8 cellular contexts compared by ENCODE assay signal in the genomic region with DNA sequence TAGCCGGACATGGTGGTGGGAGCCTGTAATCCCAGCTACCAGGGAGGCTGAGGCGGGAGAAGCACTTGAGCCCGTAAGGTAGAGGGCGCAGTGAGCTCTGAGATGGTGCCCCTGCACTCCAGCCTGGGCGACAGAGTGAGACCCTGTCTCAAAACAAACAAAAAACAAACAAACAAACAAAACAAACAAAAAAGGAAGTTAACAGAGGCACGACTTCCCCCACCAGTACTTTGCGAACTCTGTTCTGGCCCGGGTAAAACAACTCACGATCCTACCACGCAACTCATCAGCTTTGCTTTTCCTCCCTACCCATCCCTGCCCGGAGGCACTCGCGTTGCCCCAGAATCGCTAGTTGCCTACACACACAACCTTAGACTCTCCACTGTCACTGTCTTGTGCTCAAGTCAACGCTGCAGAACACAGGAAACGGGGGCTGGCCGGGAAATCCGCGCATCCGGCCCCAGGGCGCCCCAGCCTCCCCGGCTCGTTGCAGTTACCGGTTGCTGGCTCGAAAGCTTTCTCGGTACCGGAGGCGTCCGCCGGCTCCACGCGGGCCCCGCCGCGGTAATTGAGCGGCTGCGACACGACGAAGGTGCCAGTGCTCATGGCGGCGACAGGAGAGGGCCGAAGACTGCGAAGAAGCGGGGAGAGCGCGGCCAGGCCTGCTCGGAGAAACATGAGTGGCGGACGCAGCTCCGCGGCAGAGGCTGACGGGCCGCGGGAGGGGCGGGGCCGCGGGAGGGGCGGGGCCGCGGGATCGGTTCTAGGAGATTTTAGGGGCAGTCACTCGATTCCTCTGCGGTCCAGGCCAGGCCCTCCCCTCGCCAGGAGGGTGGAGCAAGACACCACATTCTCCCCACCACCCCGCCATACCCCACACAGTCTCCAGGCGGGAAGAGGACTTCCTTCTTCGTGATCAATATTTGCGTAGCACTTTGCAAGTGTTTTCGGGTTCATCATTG. TPM values are rescaled to one million over a fixed set of nuclear protein-coding genes. Genes with fewer than 3 reads are reported as not detected.
A peak's percentile ranks its signal among the peaks of the same experiment; 100 is the strongest.
DNase-seq lines count a peak whose midpoint lies in the region; ATAC-seq, FAIRE-seq and TF ChIP-seq lines count a peak whose summit lies in the region.

A gene (minus strand): TSS at position 682 of the 962 bp plus-strand sequence. CDS start 4 bp downstream, at position 678.

- peak; percentile 97 for ATAC-seq in HG03432 (IDR thresholded peaks at IDR 0.05; ENCODE audit: unreplicated experiment)
- peak; percentile 95 for ATAC-seq in activated CD4-positive, CD25-positive, alpha-beta regulatory T cell treated with anti-CD3 and anti-CD28 coated beads, Interleukin-2, amount 50 U/mL, for 24 hours

- FAIRE-seq in kidney (lab: Jason Lieb, UNC), result no peak

- H3K4me3 ChIP-seq in BE2C (ENCODE audit: low read depth, low read length) (peak within 1 kb of the TSS; percentile 95), kidney (ENCODE audit: low read length in 2 of 2) (peak within 1 kb of the TSS; percentile 94 to 99)

- no peaks in the 10 kb centered on the region for H3K27me3 ChIP-seq in BE2C

- H3K9me3 ChIP-seq in BE2C (no peaks in the 10 kb centered on the region), kidney (ENCODE audit: control insufficient read depth in 1 of 2, low read length in 2 of 2) (no peaks in the 10 kb centered on the region)

- peak within 1 kb of the TSS; percentile 87 to 96 for H3K27ac ChIP-seq in kidney (ENCODE audit: low read depth in 2 of 2, low read length in 2 of 2)

- TF ChIP-seq POLR2A in GM19193 (IDR thresholded peaks at IDR 0.05; ENCODE audit: extremely low read depth, insufficient read depth, insufficient read length), result peak; percentile 92

- intact Hi-C loops in kidney (cut with DNase I), result no loop called here

- peak within 1 kb of the TSS; percentile 85 for H3K9ac ChIP-seq in kidney (ENCODE audit: low read length in 2 of 2)

- peak; percentile 49 for TF ChIP-seq CTCF in BE2C (IDR thresholded peaks at IDR 0.05; ENCODE audit: low read depth, low read length)
- peak; percentile 32 for TF ChIP-seq CTCF in kidney (IDR thresholded peaks at IDR 0.05; ENCODE audit: borderline replicate concordance, extremely low read depth, insufficient read depth)

- H3K36me3 ChIP-seq in BE2C (no peaks in the 10 kb centered on the region), kidney (ENCODE audit: control insufficient read depth in 1 of 2, insufficient read depth in 2 of 2, low read length in 2 of 2) (no peaks in the 10 kb centered on the region)

- DNase-seq in BE2C (peak; percentile 89), NCI-H446 treated with DMSO at 0.1 percent for 48 hours (lab: John Stamatoyannopoulos, UW) (peak; percentile 89), cerebellar cortex (ENCODE audit: low spot score) (peak; percentile 93), kidney (peak; percentile 95)
- DNase-seq in stimulated activated CD4-positive, alpha-beta T cell treated with anti-CD3 and anti-CD28 coated beads, Interleukin-15, amount 100 ng/mL, for 24 hours, result peak; percentile 95

- H3K4me1 ChIP-seq in BE2C, result no peaks in the 10 kb centered on the region
- H3K4me1 ChIP-seq in kidney (ENCODE audit: control insufficient read depth in 1 of 2, insufficient read depth in 1 of 2, low read depth in 1 of 2, low read length in 2 of 2), result peaks cover 0 to 10% of the 10 kb centered on the region in 2 donors

RNA-seq across cellular contexts. Expression of the gene that starts here (rescaled TPM):
- polyA plus RNA-seq in BE2C (2012; ENCODE audit: insufficient read depth, insufficient read length, low read depth), result 17.7 TPM
- 70.7 TPM for total RNA-seq in kidney
- 77.2 TPM for polyA plus RNA-seq in kidney (ENCODE audit: insufficient read depth, low read depth, low replicate concordance)

Comparison
In these comparisons a context has a peak if more than half of its experiments do, and no peak if none do; other contexts are left out.
1. Peak in every context shown above with its lines: DNase-seq, ATAC-seq, H3K4me3 ChIP-seq and H3K27ac ChIP-seq.